In the genomic region with DNA sequence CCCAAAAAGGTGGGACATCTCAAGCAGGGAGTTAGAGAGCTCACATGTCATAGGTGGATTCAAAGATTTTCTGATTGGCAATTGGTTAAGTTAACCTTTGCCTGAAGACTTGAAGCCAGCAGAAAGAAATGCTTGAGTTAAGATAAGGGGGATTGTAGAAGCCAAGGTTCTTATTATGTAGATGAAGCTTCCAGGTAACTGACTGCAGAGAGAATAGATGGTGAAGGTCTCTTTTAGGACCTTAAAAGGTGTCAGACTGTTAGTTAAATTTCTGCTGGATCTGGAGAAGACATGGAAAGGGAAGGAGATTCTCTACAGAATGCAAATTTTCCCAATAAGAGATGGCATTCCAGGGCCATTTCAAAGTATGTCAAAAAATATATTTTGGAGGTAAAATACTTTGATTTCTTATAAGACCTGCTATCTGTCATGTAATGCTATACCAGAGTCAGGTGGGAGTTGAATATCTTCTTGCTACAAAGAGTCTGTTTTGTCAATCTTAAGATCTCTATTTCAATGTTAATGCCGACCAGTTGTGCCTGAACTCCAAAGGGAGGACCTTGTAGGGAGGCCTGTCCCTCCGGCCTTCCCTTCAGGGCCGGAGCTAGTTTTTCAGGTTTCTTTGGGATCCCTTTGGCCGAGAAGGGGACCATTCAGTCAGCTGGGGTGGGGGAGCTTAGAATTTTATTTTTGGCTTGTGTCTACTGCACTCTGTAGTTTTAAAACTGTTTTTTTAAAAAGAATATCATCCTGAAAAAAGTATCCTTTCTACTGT, we compare ENCODE assay signal across 25 cellular contexts.
"Had no signal": no experiment of that assay in that cellular context is flagged by ENCODE, and none has a peak within 500 bp of the region (broad histone marks: within the 10 kb centered on the region; RNA-seq: fewer than 3 reads in every experiment).

No MANE protein-coding gene starts in this region.

- H3K36me3 ChIP-seq: left lung, neural progenitor cell, prostate gland, sigmoid colon, thoracic aorta had no signal

- H3K27ac ChIP-seq: esophagus squamous epithelium, heart right ventricle, left lung, neural progenitor cell, prostate gland, sigmoid colon, thoracic aorta, tibial nerve, upper lobe of left lung had no signal

- ATAC-seq: effector memory CD8-positive, alpha-beta T cell; heart right ventricle; left lung; naive thymus-derived CD4-positive, alpha-beta T cell; stimulated activated memory B cell treated with anti-CD40 and anti-IgM and Interleukin-4, amounts not matched to agents 10 μg/mL and 1 μg/mL and 100 μg/mL, for 72 hours; stimulated activated naive CD8-positive, alpha-beta T cell treated with anti-CD3 and anti-CD28 coated beads, Interleukin-15, Interleukin-2, amounts not matched to agents 100 U/mL and 50 U/mL, for 24 hours had no signal

- H3K36me3 Mint-ChIP-seq: neural progenitor cell had no signal

- H3K9me3 Mint-ChIP-seq: effector memory CD8-positive, alpha-beta T cell; naive thymus-derived CD4-positive, alpha-beta T cell; nephron; neural progenitor cell; stimulated activated memory B cell treated with anti-CD40 and anti-IgM and Interleukin-4, amounts not matched to agents 10 μg/mL and 1 μg/mL and 100 μg/mL, for 72 hours had no signal

- H3K4me3 Mint-ChIP-seq: effector memory CD8-positive, alpha-beta T cell; naive thymus-derived CD4-positive, alpha-beta T cell; nephron; neural progenitor cell; stimulated activated memory B cell treated with anti-CD40 and anti-IgM and Interleukin-4, amounts not matched to agents 10 μg/mL and 1 μg/mL and 100 μg/mL, for 72 hours had no signal

- H3K4me3 ChIP-seq: esophagus squamous epithelium, heart right ventricle, left lung, neural progenitor cell, prostate gland, sigmoid colon, thoracic aorta, tibial nerve, upper lobe of left lung had no signal

- H3K27ac Mint-ChIP-seq: effector memory CD8-positive, alpha-beta T cell; naive thymus-derived CD4-positive, alpha-beta T cell; nephron; neural progenitor cell; stimulated activated memory B cell treated with anti-CD40 and anti-IgM and Interleukin-4, amounts not matched to agents 10 μg/mL and 1 μg/mL and 100 μg/mL, for 72 hours had no signal

- H3K9ac ChIP-seq: neural progenitor cell had no signal

- H3K9me3 ChIP-seq: esophagus squamous epithelium, heart right ventricle, left lung, prostate gland, sigmoid colon, thoracic aorta, tibial nerve, upper lobe of left lung had no signal

- DNase-seq: cortex of kidney; effector memory CD8-positive, alpha-beta T cell; erythroblast; esophagus squamous epithelium; foreskin melanocyte; glutamatergic neuron; hippocampal formation; kidney; left lung; mesenchymal stem cell; midbrain; naive thymus-derived CD4-positive, alpha-beta T cell; sigmoid colon; stimulated activated CD4-positive, alpha-beta T cell treated with anti-CD3 and anti-CD28 coated beads, Interleukin-2, amount 100 ng/mL, for 24 hours; stimulated activated CD4-positive, alpha-beta T cell treated with anti-CD3 and anti-CD28 coated beads, Interleukin-4, amount 100 ng/mL, for 24 hours; stimulated activated naive CD8-positive, alpha-beta T cell treated with anti-CD3 and anti-CD28 coated beads, Interleukin-15, Interleukin-2, amounts not matched to agents 100 U/mL and 50 U/mL, for 24 hours; substantia nigra had no signal

- H3K27me3 Mint-ChIP-seq: effector memory CD8-positive, alpha-beta T cell; naive thymus-derived CD4-positive, alpha-beta T cell; stimulated activated memory B cell treated with anti-CD40 and anti-IgM and Interleukin-4, amounts not matched to agents 10 μg/mL and 1 μg/mL and 100 μg/mL, for 72 hours had no signal

- H2AFZ ChIP-seq: neural progenitor cell had no signal

- H3K4me2 ChIP-seq: neural progenitor cell had no signal

- H3K27me3 ChIP-seq: esophagus squamous epithelium, heart right ventricle, left lung, neural progenitor cell, sigmoid colon, tibial nerve, upper lobe of left lung had no signal

- H3K4me1 Mint-ChIP-seq: nephron; neural progenitor cell; stimulated activated memory B cell treated with anti-CD40 and anti-IgM and Interleukin-4, amounts not matched to agents 10 μg/mL and 1 μg/mL and 100 μg/mL, for 72 hours had no signal

- H3K4me1 ChIP-seq: esophagus squamous epithelium, heart right ventricle, left lung, neural progenitor cell, prostate gland, sigmoid colon, upper lobe of left lung had no signal
